In the genomic region with DNA sequence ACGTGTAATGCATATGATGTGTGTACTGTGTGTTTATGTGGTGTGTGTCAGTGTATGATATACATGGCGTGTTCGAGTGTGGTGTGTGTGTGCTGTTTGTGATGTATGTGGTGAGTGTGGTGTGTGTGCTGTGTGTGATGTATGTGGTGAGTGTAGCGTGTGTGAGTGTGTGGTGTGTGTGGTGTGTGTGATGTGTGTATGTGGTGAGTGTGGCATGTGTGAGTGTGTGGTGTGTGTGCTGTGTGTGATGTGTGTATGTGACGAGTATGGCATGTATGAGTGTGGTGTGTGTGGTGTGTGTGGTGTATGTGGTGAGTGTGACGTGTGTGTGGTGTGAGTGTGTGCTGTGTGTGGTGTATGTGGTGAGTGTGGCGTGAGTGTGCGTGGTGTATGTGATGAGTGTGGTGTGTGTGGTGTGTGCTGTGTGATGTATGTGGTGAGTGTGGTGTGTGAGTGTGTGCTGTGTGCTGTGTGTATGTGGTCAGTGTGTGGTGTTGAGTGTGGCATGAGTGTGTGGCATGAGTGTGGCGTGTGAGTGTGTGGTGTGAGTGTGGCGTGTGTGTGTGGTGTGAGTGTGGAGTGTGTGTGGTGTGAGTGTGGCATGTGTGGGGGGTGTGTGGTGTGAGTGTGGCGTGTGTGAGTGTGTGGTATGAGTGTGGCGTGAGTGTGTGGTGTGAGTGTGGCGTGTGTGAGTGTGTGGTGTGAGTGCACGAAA, we compare ENCODE assay signal across 18 cellular contexts. TPM values are rescaled to one million over a fixed set of nuclear protein-coding genes. Genes with fewer than 3 reads are reported as not detected.
DNase-seq lines count a peak whose midpoint lies in the region; ATAC-seq, FAIRE-seq and TF ChIP-seq lines count a peak whose summit lies in the region.
"Had no signal": no experiment of that assay in that cellular context is flagged by ENCODE, and none has a peak within 500 bp of the region (broad histone marks: within the 10 kb centered on the region; RNA-seq: fewer than 3 reads in every experiment).

No MANE protein-coding gene starts in this region.

- in situ Hi-C loops in IMR-90 (cut with MboI; ENCODE audit: low sequenced_read_pairs), result no loop called here

- no peaks in the 10 kb centered on the region for H3K79me2 ChIP-seq in H1 (ENCODE audit: control insufficient read depth in 1 of 2, insufficient read depth in 2 of 2, low read length in 2 of 2)
- H3K79me2 ChIP-seq in trophoblast cell (ENCODE audit: control insufficient read depth, insufficient read depth, low read length, poor library complexity), result no peaks in the 10 kb centered on the region

- no peak for TF ChIP-seq EP300 in H1 (IDR thresholded peaks at IDR 0.05; ENCODE audit: borderline replicate concordance in 1 of 2, low read depth in 2 of 2, low read length in 2 of 2)

- no peak overlapping the region for H2BK120ac ChIP-seq in IMR-90 (ENCODE audit: low read depth, low read length)
- peak overlapping the region; percentile 18 for H2BK120ac ChIP-seq in H1 (replicated peaks; ENCODE audit: low read depth, low read length)
- H2BK120ac ChIP-seq in trophoblast cell (ENCODE audit: insufficient read depth, low read length, poor library complexity), result no peak overlapping the region

- no TSS peak for BruUV-seq in IMR-90 (replicated peaks; lab: Mats Ljungman, UMichigan)

- no peak overlapping the region for H2BK15ac ChIP-seq in IMR-90 (ENCODE audit: low read depth, low read length)
- peak overlapping the region; percentile 32; the same call in 1 of the 2 replicates for H2BK15ac ChIP-seq in H1 (ENCODE audit: low read length)

- dilution Hi-C loops in IMR-90 (cut with HindIII; ENCODE audit: low sequenced_read_pairs, unreplicated experiment), result no loop called here

- no peak overlapping the region for H3K4me2 ChIP-seq in IMR-90 (ENCODE audit: low read depth, low read length)
- no peak overlapping the region for H3K4me2 ChIP-seq in H1 (ENCODE audit: insufficient read depth in 1 of 2, low read depth in 2 of 2, low read length in 2 of 2)
- no peak overlapping the region for H3K4me2 ChIP-seq in trophoblast cell (ENCODE audit: low read length)

- H3K18ac ChIP-seq in IMR-90 (ENCODE audit: low read depth, low read length), result no peak overlapping the region
- H3K18ac ChIP-seq in H1 (ENCODE audit: extremely low read depth, low read length), result no peak overlapping the region
- H3K18ac ChIP-seq in trophoblast cell (ENCODE audit: low read length), result no peak overlapping the region

- H3K27ac ChIP-seq in IMR-90 (ENCODE audit: insufficient read depth, low read length), result no peak overlapping the region
- H3K27ac ChIP-seq in H1 (ENCODE audit: low read depth, low read length), result no peak overlapping the region
- no peak overlapping the region for H3K27ac ChIP-seq in trophoblast cell (ENCODE audit: low read depth, low read length)
- H3K27ac ChIP-seq in breast epithelium, result no peak overlapping the region
- H3K27ac ChIP-seq: GM23248 had no signal

- POLR2A ChIA-PET in IMR-90 (lab: Charles Lee; ENCODE audit: unreplicated experiment), result no interaction called here
- POLR2A ChIA-PET in H1 (lab: Charles Lee; ENCODE audit: partially characterized antibody), result no interaction called here

- H3K23ac ChIP-seq in IMR-90 (ENCODE audit: low read depth, low read length) (no peak overlapping the region), H1 (ENCODE audit: insufficient read length) (peak overlapping the region; percentile 77), trophoblast cell (ENCODE audit: low read length) (peak overlapping the region; percentile 70)

- WGBS in IMR-90 (ENCODE audit: extremely low coverage in 2 of 2, insufficient read length in 1 of 2), 2 experiments, result 89 to 100% methylated on average over 3 to 6 of the region's 14 CpGs
- WGBS in H1 (ENCODE audit: extremely low coverage in 1 of 2, insufficient coverage in 1 of 2, insufficient read length in 1 of 2, insufficient replicate concordance in 2 of 2, low coverage in 1 of 2, low lambda C conversion rate in 2 of 2, missing lambda C conversion rate in 1 of 2), 2 experiments, result 81 to 100% methylated on average over 3 to 14 of the region's 14 CpGs
- 100% methylated on average over 9 of the region's 14 CpGs for WGBS in trophoblast cell (ENCODE audit: extremely low coverage, insufficient coverage, insufficient read length)

- CTCF ChIA-PET in IMR-90 (lab: Yijun Ruan, JAX) (no interaction called here), H1 (lab: Charles Lee; ENCODE audit: partially characterized antibody) (no interaction called here)

- H2BK12ac ChIP-seq in H1 (ENCODE audit: low read depth, low read length) (0 out of 2 replicates have a peak overlapping the region, but pooled peaks have one; percentile 10), trophoblast cell (ENCODE audit: low read length) (no peak overlapping the region)

- H3K79me1 ChIP-seq in IMR-90 (ENCODE audit: low read depth in 1 of 2, low read length in 2 of 2) (no peaks in the 10 kb centered on the region), H1 (ENCODE audit: low read depth, low read length) (no peaks in the 10 kb centered on the region), trophoblast cell (ENCODE audit: low read length) (no peaks in the 10 kb centered on the region)

- H2AFZ ChIP-seq in IMR-90 (replicated peaks; ENCODE audit: low read length, poor library complexity), result peak overlapping the region; percentile 32
- H2AFZ ChIP-seq in H1 (ENCODE audit: low read length), result no peak overlapping the region
- H2AFZ ChIP-seq in trophoblast cell (ENCODE audit: insufficient read depth, low read length, poor library complexity), result no peak overlapping the region
- H2AFZ ChIP-seq: GM23248 had no signal

- H4K91ac ChIP-seq in IMR-90 (ENCODE audit: insufficient read depth, low read depth, low read length), result no peak overlapping the region
- H4K91ac ChIP-seq in H1 (replicated peaks; ENCODE audit: insufficient read length, low read length), result peak overlapping the region; percentile 68
- H4K91ac ChIP-seq in trophoblast cell (ENCODE audit: low read depth, low read length), result no peak overlapping the region

- H3K23me2 ChIP-seq in H1 (ENCODE audit: low read depth, low read length), result peaks cover 18% of the 10 kb centered on the region; the same call in 1 of the 2 replicates

- H3K27me3 ChIP-seq in IMR-90 (ENCODE audit: control insufficient read depth, insufficient read depth, low read length) (peaks cover 3% of the 10 kb centered on the region), H1 (replicated peaks in 1 of 4; ENCODE audit: control insufficient read depth in 3 of 4, extremely low read depth in 1 of 4, insufficient read depth in 3 of 4, low read length in 3 of 4) (no peaks in the 10 kb centered on the region; a peak in 1 of 7 replicates), trophoblast cell (ENCODE audit: insufficient read depth, low read length) (no peaks in the 10 kb centered on the region), breast epithelium (no peaks in the 10 kb centered on the region)
- H3K27me3 ChIP-seq: MG63 had no signal

- peaks cover 11% of the 10 kb centered on the region for H3K9me1 ChIP-seq in IMR-90 (ENCODE audit: insufficient read depth, low read length)

- H3K4me3 ChIP-seq in IMR-90 (ENCODE audit: insufficient read depth, low read depth, low read length) (no peak overlapping the region), H1 (ENCODE audit: extremely low read depth in 1 of 4, insufficient read depth in 2 of 4, low read depth in 3 of 4, low read length in 4 of 4) (no peak overlapping the region), trophoblast cell (ENCODE audit: low read depth, low read length) (peak overlapping the region; percentile 54), breast epithelium (no peak overlapping the region)
- H3K4me3 ChIP-seq: GM23248, MG63 had no signal

- H2BK5ac ChIP-seq in IMR-90 (ENCODE audit: low read depth, low read length, poor library complexity, severe bottlenecking) (peak overlapping the region; percentile 86), H1 (ENCODE audit: low read depth, low read length) (peak overlapping the region; percentile 5; the same call in 1 of the 2 replicates), trophoblast cell (ENCODE audit: low read depth, low read length, poor library complexity) (no peak overlapping the region)

- H3K56ac ChIP-seq in IMR-90 (ENCODE audit: extremely low read depth, insufficient read depth, low read length), result no peak overlapping the region
- H3K56ac ChIP-seq in H1 (replicated peaks; ENCODE audit: insufficient read length, low read depth, low read length), result peak overlapping the region; percentile 100

- ATAC-seq in IMR-90 (ENCODE audit: low read depth), result no peak
- ATAC-seq: HCT116, Panc1, SK-N-SH treated with all-trans-retinoic acid at 6 μM for 48 hours had no signal

- H2BK20ac ChIP-seq in IMR-90 (ENCODE audit: low read depth, low read length), result no peak overlapping the region
- H2BK20ac ChIP-seq in H1 (ENCODE audit: low read length), result peak overlapping the region; percentile 0; the same call in 1 of the 2 replicates

- FAIRE-seq in GM12892 (lab: Jason Lieb, UNC), result peak; percentile 71
- peak; percentile 95 for FAIRE-seq in H1 (lab: Jason Lieb, UNC)
- FAIRE-seq in frontal cortex (lab: Jason Lieb, UNC), result no peak
- FAIRE-seq: A204.1 had no signal

- H3K9ac ChIP-seq in IMR-90 (ENCODE audit: low read depth, low read length) (no peak overlapping the region), H1 (replicated peaks in 1 of 4; ENCODE audit: extremely low read depth in 1 of 4, low read depth in 3 of 4, low read length in 3 of 4) (peak overlapping the region in 1 of 4 experiments; percentile 53; a peak in 2 of 7 replicates), trophoblast cell (ENCODE audit: low read length) (no peak overlapping the region)
- H3K9ac ChIP-seq: GM23248 had no signal

- no peak overlapping the region for H2AK9ac ChIP-seq in IMR-90 (replicated peaks; ENCODE audit: low read depth, low read length, poor library complexity)

- DNase-seq in GM12892 (ENCODE audit: insufficient read length) (no peak), IMR-90 (no peak), H1 (ENCODE audit: low read depth in 1 of 2, low spot score in 2 of 2) (no peak), trophoblast cell (no peak), C1 segment of cervical spinal cord (lab: John Stamatoyannopoulos, UW) (no peak), breast epithelium (ENCODE audit: low spot score in 2 of 2) (no peak), frontal cortex (ENCODE audit: low spot score in 2 of 2) (no peak)
- DNase-seq: GF-D8, GM23248, MG63, NCI-H1417, NCI-H1694 treated with DMSO at 0.1 percent for 48 hours, NCI-H2107, SIG-M5 had no signal

- H2AK5ac ChIP-seq in IMR-90 (ENCODE audit: low read depth, low read length) (peak overlapping the region; percentile 10), H1 (ENCODE audit: low read depth, low read length) (peak overlapping the region; percentile 41; the same call in 1 of the 2 replicates), trophoblast cell (ENCODE audit: low read length) (no peak overlapping the region)

- TF ChIP-seq RAD21 in IMR-90 (IDR thresholded peaks at IDR 0.05; ENCODE audit: low read length) (no peak), H1 (IDR thresholded peaks at IDR 0.05 in 1 of 2, conservative IDR thresholded peaks at IDR 0.05 in 1 of 2; ENCODE audit: low read depth in 2 of 2, low read length in 2 of 2) (no peak)

- no peak overlapping the region for H4K8ac ChIP-seq in IMR-90 (ENCODE audit: low read depth in 2 of 2, low read length in 2 of 2)
- H4K8ac ChIP-seq in H1 (ENCODE audit: extremely low read depth, insufficient read depth, low read length), result no peak overlapping the region
- H4K8ac ChIP-seq in trophoblast cell (ENCODE audit: low read depth, low read length), result no peak overlapping the region

- TF ChIP-seq POLR2A in GM12892 (IDR thresholded peaks at IDR 0.05; ENCODE audit: low read depth, low read length) (no peak), IMR-90 (IDR thresholded peaks at IDR 0.05; ENCODE audit: low read depth, low read length) (no peak), H1 (IDR thresholded peaks at IDR 0.05; ENCODE audit: control extremely low read depth in 1 of 2, low read depth in 2 of 2, low read length in 2 of 2) (no peak), breast epithelium (IDR thresholded peaks at IDR 0.05) (no peak)

- TF ChIP-seq CTCF in IMR-90 (conservative IDR thresholded peaks at IDR 0.05; ENCODE audit: low read depth, low read length), result no peak
- no peak for TF ChIP-seq CTCF in H1 (IDR thresholded peaks at IDR 0.05; ENCODE audit: control extremely low read depth in 1 of 3, insufficient read depth in 1 of 3, low read depth in 1 of 3, low read length in 3 of 3)
- no peak for TF ChIP-seq CTCF in breast epithelium (IDR thresholded peaks at IDR 0.05)

- intact Hi-C loops in IMR-90 (cut with micrococcal nuclease), result no loop called here
- intact Hi-C loops in breast epithelium (cut with DNase I; ENCODE audit: low total_unique reads), result no loop called here

- H4K5ac ChIP-seq in IMR-90 (ENCODE audit: low read depth, low read length) (no peak overlapping the region), H1 (ENCODE audit: insufficient read length, low read depth, low read length) (no peak overlapping the region)

- no peaks in the 10 kb centered on the region for H4K20me1 ChIP-seq in IMR-90 (ENCODE audit: insufficient read depth, low read length)
- H4K20me1 ChIP-seq in H1 (replicated peaks in 1 of 2; ENCODE audit: control insufficient read depth in 1 of 2, insufficient read depth in 2 of 2, low read length in 2 of 2), result peaks cover 3 to 17% of the 10 kb centered on the region in 2 experiments

- peak overlapping the region; percentile 71 for H3K14ac ChIP-seq in IMR-90 (replicated peaks; ENCODE audit: low read depth, low read length)
- H3K14ac ChIP-seq in H1 (ENCODE audit: insufficient read length), result no peak overlapping the region
- H3K14ac ChIP-seq in trophoblast cell (ENCODE audit: low read length), result no peak overlapping the region

- H3K4me1 ChIP-seq in IMR-90 (ENCODE audit: control insufficient read depth, insufficient read depth, low read length) (no peaks in the 10 kb centered on the region), H1 (replicated peaks in 1 of 4; ENCODE audit: control insufficient read depth in 3 of 4, insufficient read depth in 4 of 4, low read length in 3 of 4) (no peaks in the 10 kb centered on the region), trophoblast cell (ENCODE audit: control insufficient read depth in 1 of 2, insufficient read depth in 2 of 2, low read length in 2 of 2) (no peaks in the 10 kb centered on the region), breast epithelium (no peaks in the 10 kb centered on the region)

- H3K4ac ChIP-seq in IMR-90 (ENCODE audit: low read depth, low read length), result no peak overlapping the region
- H3K4ac ChIP-seq in H1 (replicated peaks; ENCODE audit: insufficient read length, low read depth, low read length), result peak overlapping the region; percentile 80
- no peak overlapping the region for H3K4ac ChIP-seq in trophoblast cell (ENCODE audit: low read depth, low read length)

- H3K9me3 ChIP-seq in IMR-90 (ENCODE audit: control insufficient read depth, insufficient read depth, low read length) (peaks cover 3% of the 10 kb centered on the region), H1 (ENCODE audit: insufficient read depth in 2 of 2, low read depth in 1 of 2, low read length in 1 of 2) (0 out of 4 replicates have a peak, but pooled peaks cover 0 to 4% of the 10 kb centered on the region in 2 experiments), trophoblast cell (ENCODE audit: insufficient read depth, low read depth, low read length) (peaks cover 15% of the 10 kb centered on the region), breast epithelium (no peaks in the 10 kb centered on the region)
- H3K9me3 ChIP-seq: MG63 had no signal

- H4K12ac ChIP-seq in trophoblast cell (ENCODE audit: low read depth, low read length), result no peak overlapping the region

- H3K36me3 ChIP-seq in IMR-90 (ENCODE audit: control insufficient read depth, insufficient read depth, low read length) (no peaks in the 10 kb centered on the region), H1 (ENCODE audit: control insufficient read depth in 2 of 4, insufficient read depth in 4 of 4, low read length in 3 of 4) (peaks cover 0 to 7% (median 0%) of the 10 kb centered on the region in 4 experiments; a peak in 1 of 8 replicates), trophoblast cell (ENCODE audit: control insufficient read depth in 1 of 2, insufficient read depth in 2 of 2, low read length in 2 of 2) (no peaks in the 10 kb centered on the region), breast epithelium (no peaks in the 10 kb centered on the region)
- H3K36me3 ChIP-seq: MG63 had no signal

RNA-seq across cellular contexts. Expression of a gene that starts 56.8 kb away (rescaled TPM):
- 339 TPM for polyA plus RNA-seq in GM12892 (2012; ENCODE audit: missing spikeins)
- total RNA-seq in IMR-90 (2012; rRNA removed) (192 and 322 TPM in 2 replicates), breast epithelium (10 to 100 TPM; 18.2 to 32.4 (median 21.7) TPM), frontal cortex (25.7 TPM)
- polyA plus RNA-seq in IMR-90 (2012; rRNA removed) (261 and 325 TPM in 2 replicates), H1 (2011; rRNA removed) (595 and 689 TPM in 2 replicates)
- 28.4 and 79.6 TPM in 2 replicates for polyA plus RNA-seq in IMR-90 (2012; cell fraction: cytosol; rRNA removed)
- polyA plus RNA-seq in IMR-90 (2012; cell fraction: nucleus; rRNA removed; ENCODE audit: low replicate concordance), result 30.5 and 89.8 TPM in 2 replicates
- total RNA-seq in H1 (2021; fragmentation: NEBNext Ultra II Directional; extraction: Animal tissue kit (Norgen Biotek cat#: 25700)), result 320 and 337 TPM in 2 replicates
- 655 TPM for polyA plus RNA-seq in H1 (2011; cell fraction: cytosol; rRNA removed)
- polyA plus RNA-seq in H1 (2011; cell fraction: nucleus; rRNA removed), result 203 TPM
- polyA plus RNA-seq in H1 (2012, experiment 1 of 2), result 286 to 484 TPM (median 379 TPM) in 4 replicates
- polyA plus RNA-seq in H1 (2012, experiment 2 of 2), result 874 TPM
- polyA plus RNA-seq in H1 (2013, experiment 1 of 2), result 200 TPM
- polyA plus RNA-seq in H1 (2013, experiment 2 of 2), result 204 TPM
- polyA minus RNA-seq in H1 (2011; rRNA and poly(A)+ RNA removed), result 251 and 296 TPM in 2 replicates
- polyA minus RNA-seq in H1 (2011; cell fraction: cytosol; rRNA and poly(A)+ RNA removed), result 162 TPM
- 82.4 TPM for polyA minus RNA-seq in H1 (2011; cell fraction: nucleus; rRNA and poly(A)+ RNA removed)
- polyA plus RNA-seq in trophoblast cell (2013), result 352 and 395 TPM in 2 replicates
